In the genomic region with DNA sequence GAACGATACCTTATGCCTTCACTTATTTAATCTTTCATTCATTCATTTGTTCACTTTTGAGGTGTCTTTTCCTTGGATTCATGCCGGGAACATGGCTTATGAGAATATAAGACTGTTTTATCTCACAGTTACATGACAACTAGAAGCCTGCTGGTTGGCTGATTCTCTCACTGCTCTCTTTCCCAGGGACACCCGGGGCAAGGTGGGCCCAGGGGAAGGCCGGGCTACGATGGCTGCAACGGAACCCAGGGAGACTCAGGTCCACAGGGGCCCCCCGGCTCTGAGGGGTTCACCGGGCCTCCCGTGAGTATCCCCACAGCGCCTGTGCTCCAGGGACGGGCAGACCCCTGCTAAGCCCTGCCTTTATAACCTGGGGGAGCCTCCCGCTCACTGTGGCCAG, we compare ENCODE assay signal across 1 cellular context.
A peak's percentile ranks its signal among the peaks of the same experiment; 100 is the strongest.
TF ChIP-seq lines count a peak whose summit lies in the region.

No MANE protein-coding gene starts in this region.

TF ChIP-seq in K562, 482 proteins besides CTCF, POLR2A, EP300 and RAD21 (continued from another document):
- TF ChIP-seq, protein P1, sequence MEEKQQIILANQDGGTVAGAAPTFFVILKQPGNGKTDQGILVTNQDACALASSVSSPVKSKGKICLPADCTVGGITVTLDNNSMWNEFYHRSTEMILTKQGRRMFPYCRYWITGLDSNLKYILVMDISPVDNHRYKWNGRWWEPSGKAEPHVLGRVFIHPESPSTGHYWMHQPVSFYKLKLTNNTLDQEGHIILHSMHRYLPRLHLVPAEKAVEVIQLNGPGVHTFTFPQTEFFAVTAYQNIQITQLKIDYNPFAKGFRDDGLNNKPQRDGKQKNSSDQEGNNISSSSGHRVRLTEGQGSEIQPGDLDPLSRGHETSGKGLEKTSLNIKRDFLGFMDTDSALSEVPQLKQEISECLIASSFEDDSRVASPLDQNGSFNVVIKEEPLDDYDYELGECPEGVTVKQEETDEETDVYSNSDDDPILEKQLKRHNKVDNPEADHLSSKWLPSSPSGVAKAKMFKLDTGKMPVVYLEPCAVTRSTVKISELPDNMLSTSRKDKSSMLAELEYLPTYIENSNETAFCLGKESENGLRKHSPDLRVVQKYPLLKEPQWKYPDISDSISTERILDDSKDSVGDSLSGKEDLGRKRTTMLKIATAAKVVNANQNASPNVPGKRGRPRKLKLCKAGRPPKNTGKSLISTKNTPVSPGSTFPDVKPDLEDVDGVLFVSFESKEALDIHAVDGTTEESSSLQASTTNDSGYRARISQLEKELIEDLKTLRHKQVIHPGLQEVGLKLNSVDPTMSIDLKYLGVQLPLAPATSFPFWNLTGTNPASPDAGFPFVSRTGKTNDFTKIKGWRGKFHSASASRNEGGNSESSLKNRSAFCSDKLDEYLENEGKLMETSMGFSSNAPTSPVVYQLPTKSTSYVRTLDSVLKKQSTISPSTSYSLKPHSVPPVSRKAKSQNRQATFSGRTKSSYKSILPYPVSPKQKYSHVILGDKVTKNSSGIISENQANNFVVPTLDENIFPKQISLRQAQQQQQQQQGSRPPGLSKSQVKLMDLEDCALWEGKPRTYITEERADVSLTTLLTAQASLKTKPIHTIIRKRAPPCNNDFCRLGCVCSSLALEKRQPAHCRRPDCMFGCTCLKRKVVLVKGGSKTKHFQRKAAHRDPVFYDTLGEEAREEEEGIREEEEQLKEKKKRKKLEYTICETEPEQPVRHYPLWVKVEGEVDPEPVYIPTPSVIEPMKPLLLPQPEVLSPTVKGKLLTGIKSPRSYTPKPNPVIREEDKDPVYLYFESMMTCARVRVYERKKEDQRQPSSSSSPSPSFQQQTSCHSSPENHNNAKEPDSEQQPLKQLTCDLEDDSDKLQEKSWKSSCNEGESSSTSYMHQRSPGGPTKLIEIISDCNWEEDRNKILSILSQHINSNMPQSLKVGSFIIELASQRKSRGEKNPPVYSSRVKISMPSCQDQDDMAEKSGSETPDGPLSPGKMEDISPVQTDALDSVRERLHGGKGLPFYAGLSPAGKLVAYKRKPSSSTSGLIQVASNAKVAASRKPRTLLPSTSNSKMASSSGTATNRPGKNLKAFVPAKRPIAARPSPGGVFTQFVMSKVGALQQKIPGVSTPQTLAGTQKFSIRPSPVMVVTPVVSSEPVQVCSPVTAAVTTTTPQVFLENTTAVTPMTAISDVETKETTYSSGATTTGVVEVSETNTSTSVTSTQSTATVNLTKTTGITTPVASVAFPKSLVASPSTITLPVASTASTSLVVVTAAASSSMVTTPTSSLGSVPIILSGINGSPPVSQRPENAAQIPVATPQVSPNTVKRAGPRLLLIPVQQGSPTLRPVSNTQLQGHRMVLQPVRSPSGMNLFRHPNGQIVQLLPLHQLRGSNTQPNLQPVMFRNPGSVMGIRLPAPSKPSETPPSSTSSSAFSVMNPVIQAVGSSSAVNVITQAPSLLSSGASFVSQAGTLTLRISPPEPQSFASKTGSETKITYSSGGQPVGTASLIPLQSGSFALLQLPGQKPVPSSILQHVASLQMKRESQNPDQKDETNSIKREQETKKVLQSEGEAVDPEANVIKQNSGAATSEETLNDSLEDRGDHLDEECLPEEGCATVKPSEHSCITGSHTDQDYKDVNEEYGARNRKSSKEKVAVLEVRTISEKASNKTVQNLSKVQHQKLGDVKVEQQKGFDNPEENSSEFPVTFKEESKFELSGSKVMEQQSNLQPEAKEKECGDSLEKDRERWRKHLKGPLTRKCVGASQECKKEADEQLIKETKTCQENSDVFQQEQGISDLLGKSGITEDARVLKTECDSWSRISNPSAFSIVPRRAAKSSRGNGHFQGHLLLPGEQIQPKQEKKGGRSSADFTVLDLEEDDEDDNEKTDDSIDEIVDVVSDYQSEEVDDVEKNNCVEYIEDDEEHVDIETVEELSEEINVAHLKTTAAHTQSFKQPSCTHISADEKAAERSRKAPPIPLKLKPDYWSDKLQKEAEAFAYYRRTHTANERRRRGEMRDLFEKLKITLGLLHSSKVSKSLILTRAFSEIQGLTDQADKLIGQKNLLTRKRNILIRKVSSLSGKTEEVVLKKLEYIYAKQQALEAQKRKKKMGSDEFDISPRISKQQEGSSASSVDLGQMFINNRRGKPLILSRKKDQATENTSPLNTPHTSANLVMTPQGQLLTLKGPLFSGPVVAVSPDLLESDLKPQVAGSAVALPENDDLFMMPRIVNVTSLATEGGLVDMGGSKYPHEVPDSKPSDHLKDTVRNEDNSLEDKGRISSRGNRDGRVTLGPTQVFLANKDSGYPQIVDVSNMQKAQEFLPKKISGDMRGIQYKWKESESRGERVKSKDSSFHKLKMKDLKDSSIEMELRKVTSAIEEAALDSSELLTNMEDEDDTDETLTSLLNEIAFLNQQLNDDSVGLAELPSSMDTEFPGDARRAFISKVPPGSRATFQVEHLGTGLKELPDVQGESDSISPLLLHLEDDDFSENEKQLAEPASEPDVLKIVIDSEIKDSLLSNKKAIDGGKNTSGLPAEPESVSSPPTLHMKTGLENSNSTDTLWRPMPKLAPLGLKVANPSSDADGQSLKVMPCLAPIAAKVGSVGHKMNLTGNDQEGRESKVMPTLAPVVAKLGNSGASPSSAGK (IDR thresholded peaks at IDR 0.05), result peak; percentile 47; the same call in 1 of the 2 replicates
